Comparison of ENCODE assay signal across 1 cellular context in the genomic region with DNA sequence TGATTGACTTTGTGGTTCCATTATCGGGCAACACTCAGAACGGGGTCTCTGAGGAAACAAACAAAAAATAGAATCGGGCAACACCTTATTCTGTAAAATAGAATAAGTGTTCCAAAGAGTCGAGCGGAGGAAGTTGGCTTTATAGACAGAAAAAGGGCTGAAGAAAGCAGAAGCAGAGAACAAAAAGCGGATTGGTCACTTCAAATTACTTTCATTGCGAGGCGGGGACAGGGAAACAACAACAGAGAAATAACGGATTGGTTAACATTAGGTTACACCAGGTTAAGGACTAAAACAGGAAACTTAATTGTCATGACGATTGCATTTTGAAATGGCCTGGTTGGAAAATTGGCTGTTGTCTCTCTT.
TF ChIP-seq lines count a peak whose summit lies in the region.

No MANE protein-coding gene starts in this region.

TF ChIP-seq in H1, 55 proteins besides CTCF, POLR2A, EP300 and RAD21:
- TF ChIP-seq HDAC2 (IDR thresholded peaks at IDR 0.05; ENCODE audit: borderline replicate concordance in 1 of 2, low read depth in 2 of 2, low read length in 2 of 2) (no peak), RFX5 (IDR thresholded peaks at IDR 0.05; ENCODE audit: borderline replicate concordance, low read depth, low read length) (no peak), TEAD4 (IDR thresholded peaks at IDR 0.05; ENCODE audit: low read depth, low read length) (no peak), POU5F1 (IDR thresholded peaks at IDR 0.05; ENCODE audit: low read depth, low read length) (no peak), CHD1 (IDR thresholded peaks at IDR 0.05; ENCODE audit: low read depth, low read length) (no peak)
- TF ChIP-seq, protein P1, sequence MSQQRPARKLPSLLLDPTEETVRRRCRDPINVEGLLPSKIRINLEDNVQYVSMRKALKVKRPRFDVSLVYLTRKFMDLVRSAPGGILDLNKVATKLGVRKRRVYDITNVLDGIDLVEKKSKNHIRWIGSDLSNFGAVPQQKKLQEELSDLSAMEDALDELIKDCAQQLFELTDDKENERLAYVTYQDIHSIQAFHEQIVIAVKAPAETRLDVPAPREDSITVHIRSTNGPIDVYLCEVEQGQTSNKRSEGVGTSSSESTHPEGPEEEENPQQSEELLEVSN (IDR thresholded peaks at IDR 0.05), result no peak
